ENCODE assay signal across 28 cellular contexts in the genomic region with DNA sequence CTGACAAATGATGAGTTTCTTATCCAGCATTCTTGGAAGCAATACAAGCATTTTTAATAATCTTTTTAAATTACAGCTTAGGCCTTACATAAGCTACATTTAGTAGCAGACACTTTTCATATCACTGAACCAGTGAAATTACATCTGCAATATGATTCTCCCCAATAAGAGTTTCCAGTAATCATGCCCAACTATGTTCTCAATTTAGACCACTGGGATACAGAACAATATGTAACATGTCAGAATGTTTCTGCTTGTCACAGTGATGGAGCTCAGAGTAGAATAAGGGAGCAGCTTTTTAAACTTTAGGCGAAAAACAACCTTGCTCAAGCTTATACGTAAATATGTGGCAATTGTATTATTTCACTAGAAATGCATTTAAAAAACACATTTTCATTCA.
DNase-seq lines count a peak whose midpoint lies in the region; ATAC-seq, FAIRE-seq and TF ChIP-seq lines count a peak whose summit lies in the region.
"Had no signal": no experiment of that assay in that cellular context is flagged by ENCODE, and none has a peak within 500 bp of the region (broad histone marks: within the 10 kb centered on the region; RNA-seq: fewer than 3 reads in every experiment).

No MANE protein-coding gene starts in this region.

- DNase-seq in Right ventricle myocardium superior (no peak), left ventricle myocardium inferior (no peak), left ventricle myocardium superior (no peak), cardiac septum (ENCODE audit: low spot score) (no peak), astrocyte (ENCODE audit: low read depth) (no peak), NCI-H1092 treated with DMSO at 0.1 percent for 48 hours (lab: John Stamatoyannopoulos, UW) (no peak), HUDEP-2 (lab: John Stamatoyannopoulos, UW; ENCODE audit: unreplicated experiment in 76 of 76) (no peak)
- DNase-seq: 8988T; ACHN; BE2C; C1 segment of cervical spinal cord; CD4-positive, alpha-beta memory T cell; CD4-positive, CD25-positive, alpha-beta regulatory T cell; CD8-positive, alpha-beta memory T cell; COR-L47; DMS 273 treated with DMSO at 0.1 percent for 48 hours; DMS153; DMS53; DMS79; DND-41; EL; GDM1 had no signal

- H3K4me3 ChIP-seq in left ventricle myocardium inferior, result no peak overlapping the region
- H3K4me3 ChIP-seq in astrocyte (ENCODE audit: insufficient read depth, low read depth, low read length), result no peak overlapping the region
- H3K4me3 ChIP-seq: BLaER1, GM12878 had no signal

- H3K79me2 ChIP-seq in astrocyte (ENCODE audit: insufficient read depth, low read length), result no peaks in the 10 kb centered on the region

- H3K4me2 ChIP-seq in astrocyte (ENCODE audit: low read length), result no peak overlapping the region
- H3K4me2 ChIP-seq: BLaER1 had no signal

- no peaks in the 10 kb centered on the region for H4K20me1 ChIP-seq in astrocyte (ENCODE audit: insufficient read depth, low read length)
- H4K20me1 ChIP-seq: BLaER1 had no signal

- H3K4me1 Mint-ChIP-seq in astrocyte (ENCODE audit: low read depth, unreplicated experiment), result peaks cover 3% of the 10 kb centered on the region
- H3K4me1 Mint-ChIP-seq: CD14-positive monocyte; CD4-positive, alpha-beta memory T cell; CD4-positive, CD25-positive, alpha-beta regulatory T cell; CD8-positive, alpha-beta memory T cell had no signal

- peak; percentile 61 for ATAC-seq in Right ventricle myocardium superior (ENCODE audit: poor library complexity)
- peak; percentile 76 for ATAC-seq in left ventricle myocardium superior
- ATAC-seq: GM12878 had no signal

- H3K27me3 ChIP-seq in left ventricle myocardium inferior (ENCODE audit: low read depth) (no peaks in the 10 kb centered on the region), astrocyte (ENCODE audit: insufficient read depth, low read length) (no peaks in the 10 kb centered on the region)
- H3K27me3 ChIP-seq: BE2C, BLaER1 had no signal

- no peak overlapping the region for H3K27ac Mint-ChIP-seq in astrocyte (ENCODE audit: unreplicated experiment)
- H3K27ac Mint-ChIP-seq: CD14-positive monocyte; CD4-positive, alpha-beta memory T cell; CD4-positive, CD25-positive, alpha-beta regulatory T cell; CD8-positive, alpha-beta memory T cell had no signal

- no peak overlapping the region for H3K9ac ChIP-seq in astrocyte (ENCODE audit: low read length)
- H3K9ac ChIP-seq: BLaER1 had no signal

- no peaks in the 10 kb centered on the region for H3K27me3 Mint-ChIP-seq in astrocyte (ENCODE audit: low read depth, unreplicated experiment)
- H3K27me3 Mint-ChIP-seq: CD4-positive, alpha-beta memory T cell; CD4-positive, CD25-positive, alpha-beta regulatory T cell; CD8-positive, alpha-beta memory T cell had no signal

- H3K9me3 ChIP-seq in left ventricle myocardium inferior (replicated peaks), result no peaks in the 10 kb centered on the region
- H3K9me3 ChIP-seq in astrocyte (ENCODE audit: insufficient read depth, low read depth, low read length), result no peaks in the 10 kb centered on the region
- H3K9me3 ChIP-seq: BE2C, BLaER1 had no signal

- H3K4me3 Mint-ChIP-seq in astrocyte (ENCODE audit: unreplicated experiment), result no peak overlapping the region
- H3K4me3 Mint-ChIP-seq: CD14-positive monocyte; CD4-positive, alpha-beta memory T cell; CD4-positive, CD25-positive, alpha-beta regulatory T cell; CD8-positive, alpha-beta memory T cell had no signal

- no peaks in the 10 kb centered on the region for H3K36me3 Mint-ChIP-seq in astrocyte (ENCODE audit: low read depth, unreplicated experiment)
- H3K36me3 Mint-ChIP-seq: CD14-positive monocyte; CD4-positive, alpha-beta memory T cell; CD4-positive, CD25-positive, alpha-beta regulatory T cell; CD8-positive, alpha-beta memory T cell had no signal

- H2AFZ ChIP-seq in astrocyte (ENCODE audit: low read depth, low read length), result no peak overlapping the region

- FAIRE-seq in astrocyte (lab: Jason Lieb, UNC), result peak; percentile 29
- FAIRE-seq: A204.1, GM12878, GM12892, GM18507 had no signal

- intact Hi-C loops in Right ventricle myocardium superior (cut with DNase I), result no loop called here
- intact Hi-C loops in left ventricle myocardium inferior (cut with micrococcal nuclease), result no loop called here
- intact Hi-C loops in left ventricle myocardium superior (cut with micrococcal nuclease), result no loop called here
- intact Hi-C loops in cardiac septum (cut with DNase I), result no loop called here

- TF ChIP-seq CTCF in left ventricle myocardium inferior (IDR thresholded peaks at IDR 0.05; ENCODE audit: borderline replicate concordance) (no peak), astrocyte (IDR thresholded peaks at IDR 0.05; ENCODE audit: insufficient read depth, low read depth, low read length) (no peak)

- H3K4me1 ChIP-seq in left ventricle myocardium inferior, result no peaks in the 10 kb centered on the region
- H3K4me1 ChIP-seq in astrocyte (ENCODE audit: insufficient read depth, low read length), result no peaks in the 10 kb centered on the region
- H3K4me1 ChIP-seq: BE2C, BLaER1 had no signal

- H3K27ac ChIP-seq in left ventricle myocardium inferior (replicated peaks), result no peak overlapping the region
- H3K27ac ChIP-seq in astrocyte (ENCODE audit: low read depth, low read length), result no peak overlapping the region
- H3K27ac ChIP-seq: BLaER1 had no signal

- H3K36me3 ChIP-seq in left ventricle myocardium inferior (no peaks in the 10 kb centered on the region), astrocyte (ENCODE audit: insufficient read depth, low read length) (no peaks in the 10 kb centered on the region)
- H3K36me3 ChIP-seq: BE2C, BLaER1 had no signal

- H3K9me3 Mint-ChIP-seq in astrocyte (ENCODE audit: unreplicated experiment), result no peaks in the 10 kb centered on the region
